1 cellular context compared by ENCODE assay signal in genomic region chr1:22450421-22451021, GRCh38.
TF ChIP-seq lines count a peak whose summit lies in the region.

No MANE protein-coding gene starts in this region.

TF ChIP-seq in GM23338, 12 proteins besides CTCF, POLR2A, EP300 and RAD21 (continued from another document):
- TF ChIP-seq JUNB (IDR thresholded peaks at IDR 0.05; ENCODE audit: unreplicated experiment) (no peak), ZNF114 (CRISPR knock-in tag; IDR thresholded peaks at IDR 0.05) (no peak)
